In genomic region chr17:17750881-17751280, GRCh38 we compare ENCODE assay signal across 7 cellular contexts.
DNase-seq lines count a peak whose midpoint lies in the region; ATAC-seq and TF ChIP-seq lines count a peak whose summit lies in the region.

No MANE protein-coding gene starts in this region.

- peaks cover 7 to 22% of the 10 kb centered on the region in 2 donors for H3K4me1 ChIP-seq in ascending aorta
- peaks cover 8% of the 10 kb centered on the region for H3K4me1 ChIP-seq in parathyroid adenoma

- intact Hi-C loops in ascending aorta (cut with DNase I): loop anchor here (5.0 to 10.0 kb wide), 2 partner anchors 86 to 276 kb away; partner anchors contain the start of genes MED9 and SREBF1

- in situ Hi-C loops in GM18951 (cut with MboI; ENCODE audit: low sequenced_read_pairs, unreplicated experiment): no loop called here

- no peak overlapping the region for H3K9ac ChIP-seq in parathyroid adenoma

- H3K9me3 ChIP-seq in ascending aorta: no peaks in the 10 kb centered on the region
- no peaks in the 10 kb centered on the region for H3K9me3 ChIP-seq in parathyroid adenoma (ENCODE audit: control insufficient read depth, low read length)

- H3K36me3 ChIP-seq in ascending aorta (no peaks in the 10 kb centered on the region), parathyroid adenoma (ENCODE audit: control insufficient read depth, insufficient read depth, low read length) (no peaks in the 10 kb centered on the region)

- H3K27me3 ChIP-seq in ascending aorta (no peaks in the 10 kb centered on the region), parathyroid adenoma (ENCODE audit: control insufficient read depth, insufficient read depth, low read length) (no peaks in the 10 kb centered on the region)

- TF ChIP-seq POLR2A in GM18951 (IDR thresholded peaks at IDR 0.05; ENCODE audit: extremely low read depth, insufficient read depth, insufficient read length) (peak; percentile 24), NB4 (IDR thresholded peaks at IDR 0.05; ENCODE audit: extremely low read depth, insufficient read length) (no peak)

- H3K4me3 ChIP-seq in NB4 (ENCODE audit: low read depth, low read length) (no peak overlapping the region), ascending aorta (no peak overlapping the region), parathyroid adenoma (ENCODE audit: low read depth, low read length) (no peak overlapping the region)

- H3K27ac ChIP-seq in ascending aorta: peak overlapping the region; percentile 56 to 77
- peak overlapping the region; percentile 55 for H3K27ac ChIP-seq in parathyroid adenoma

- TF ChIP-seq CTCF in NB4 (IDR thresholded peaks at IDR 0.05; ENCODE audit: low read depth, low read length) (no peak), ascending aorta (IDR thresholded peaks at IDR 0.05) (no peak), parathyroid adenoma (IDR thresholded peaks at IDR 0.05) (no peak)

- no peak overlapping the region for H3K4me2 ChIP-seq in parathyroid adenoma (ENCODE audit: low read length)

- H3K79me2 ChIP-seq in parathyroid adenoma: peaks cover 29% of the 10 kb centered on the region

- DNase-seq in NB4 (ENCODE audit: low read depth): peak; percentile 85
- no peak for DNase-seq in ascending aorta (ENCODE audit: low spot score in 2 of 2)
- DNase-seq in DMS79 (lab: John Stamatoyannopoulos, UW): no peak

- H2AFZ ChIP-seq in parathyroid adenoma: no peak overlapping the region

- no peak for ATAC-seq in HG03442 (IDR thresholded peaks at IDR 0.05; ENCODE audit: unreplicated experiment)
- no peak for ATAC-seq in GM18502 (IDR thresholded peaks at IDR 0.05; ENCODE audit: poor library complexity, unreplicated experiment)
